ENCODE assay signal across 35 cellular contexts in the genomic region with DNA sequence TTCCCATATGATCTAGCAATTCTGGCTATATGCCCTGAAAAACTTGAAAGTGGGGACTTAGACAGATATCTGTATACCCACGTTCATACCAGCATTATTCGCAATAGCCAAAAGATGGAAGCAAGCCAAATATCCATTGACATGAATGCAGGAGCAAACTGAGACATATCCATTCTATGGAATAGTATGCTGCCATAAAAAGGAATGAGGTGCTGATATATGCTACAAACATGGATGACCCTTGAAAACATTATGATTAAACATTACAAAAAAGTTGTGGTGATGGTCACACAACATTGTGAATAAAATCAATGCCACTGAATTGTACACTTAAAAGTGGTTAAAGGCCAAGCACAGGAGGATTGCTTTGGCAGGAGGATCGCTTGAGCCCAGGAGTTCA. TPM values are rescaled to one million over a fixed set of nuclear protein-coding genes. Genes with fewer than 3 reads are reported as not detected.
"Had no signal": no experiment of that assay in that cellular context is flagged by ENCODE, and none has a peak within 500 bp of the region (broad histone marks: within the 10 kb centered on the region; RNA-seq: fewer than 3 reads in every experiment).

No MANE protein-coding gene starts in this region.

- DNase-seq: activated effector memory CD4-positive, alpha-beta T cell treated with anti-CD3 and anti-CD28 coated beads, Interleukin-2, amount 50 U/mL, for 16 hours; activated effector memory CD4-positive, alpha-beta T cell treated with Interleukin-2 at 50 U/mL for 16 hours; activated gamma-delta T cell; activated gamma-delta T cell treated with Interleukin-2 at 50 U/mL for 16 hours; activated naive CD4-positive, alpha-beta T cell; activated naive CD4-positive, alpha-beta T cell treated with anti-CD3 and anti-CD28 coated beads for 36 hours; activated naive CD4-positive, alpha-beta T cell treated with anti-CD3 and anti-CD28 coated beads, Interleukin-2, amount 10 ng/mL, durations not matched to agents 7 days and 5 days; activated naive CD4-positive, alpha-beta T cell treated with anti-CD3 and anti-CD28 coated beads, Interleukin-2, amount 50 U/mL, for 16 hours; activated naive CD4-positive, alpha-beta T cell treated with Interleukin-2 at 50 U/mL for 16 hours; activated naive CD8-positive, alpha-beta T cell treated with anti-CD3 and anti-CD28 coated beads for 36 hours; activated naive CD8-positive, alpha-beta T cell treated with anti-CD3 and anti-CD28 coated beads, Interleukin-2, amount 10 ng/mL, durations not matched to agents 7 days and 5 days; activated naive CD8-positive, alpha-beta T cell treated with anti-CD3 and anti-CD28 coated beads, Interleukin-2, amount 50 U/mL, for 24 hours; activated T-cell treated with anti-CD3 and anti-CD28 coated beads, Interleukin-2, amount 50 U/mL, for 24 hours; activated T-cell treated with anti-CD3 and anti-CD28 coated beads, Interleukin-2, amount 50 U/mL, for 4 hours; activated T-cell treated with anti-CD3 and anti-CD28 coated beads, Interleukin-2, amount 50 U/mL, for 48 hours; activated T-cell treated with anti-CD3 and anti-CD28 coated beads, Interleukin-2, amount 50 U/mL, for 72 hours; adrenal gland; amniotic stem cell; amygdala; anterior cingulate cortex; aorta; body of pancreas; brain microvascular endothelial cell; caudate nucleus; central memory CD4-positive, alpha-beta T cell; cerebellar nuclear complex had no signal

- H3K4me1 ChIP-seq: adrenal gland, ascending aorta, body of pancreas, breast epithelium had no signal

- H3K36me3 ChIP-seq: adrenal gland, ascending aorta, brain microvascular endothelial cell, breast epithelium, cardiac muscle cell had no signal

- H3K27ac ChIP-seq: adrenal gland, ascending aorta, body of pancreas, brain microvascular endothelial cell, breast epithelium, cardiac muscle cell had no signal

- H3K27me3 ChIP-seq: adrenal gland, ascending aorta, body of pancreas, brain microvascular endothelial cell had no signal

- ATAC-seq: activated naive CD4-positive, alpha-beta T cell treated with anti-CD3 and anti-CD28 coated beads, Interleukin-2, amount 50 U/mL, for 72 hours; activated naive CD8-positive, alpha-beta T cell treated with anti-CD3 and anti-CD28 coated beads, Interleukin-2, amount 50 U/mL, for 24 hours; activated T-cell treated with anti-CD3 and anti-CD28 coated beads, Interleukin-2, amount 50 U/mL, for 4 hours; activated T-cell treated with anti-CD3 and anti-CD28 coated beads, Interleukin-2, amount 50 U/mL, for 72 hours; activated T-helper 17 cell treated with anti-CD3 and anti-CD28 coated beads, Interleukin-2, amount 50 U/mL, for 72 hours; body of pancreas had no signal

- FAIRE-seq: astrocyte, bronchial epithelial cell had no signal

- H3K9me3 ChIP-seq: adrenal gland, ascending aorta, body of pancreas, breast epithelium had no signal

- H3K4me3 ChIP-seq: adrenal gland, ascending aorta, body of pancreas, breast epithelium, cardiac muscle cell had no signal

RNA-seq across cellular contexts. Expression of a gene that starts 33.4 kb away (rescaled TPM):
- total RNA-seq: ascending aorta, breast epithelium had no signal
- polyA plus RNA-seq: aorta, cardiac muscle cell had no signal

RNA-seq across cellular contexts. Expression of a gene that starts 58.5 kb away (rescaled TPM):
- total RNA-seq: activated naive CD4-positive, alpha-beta T cell treated with anti-CD3 and anti-CD28 coated beads for 36 hours; activated T-helper 1 cell treated with anti-CD3 and anti-CD28 coated beads, Interleukin-12 subunit alpha, Interleukin-12 subunit beta, Interleukin-2, Interleukin-4 antibody, amounts not matched to agents 30 ng/mL and 10 ng/mL and 1 ng/mL, durations not matched to agents 14 hours and 24 hours and 36 hours; activated T-helper 2 cell treated with anti-CD3 and anti-CD28 coated beads, Interferon-gamma antibody, Interleukin-2, Interleukin-4, amounts not matched to agents 10 μg/mL and 5 μg/mL and 100 μg/mL, durations not matched to agents 14 hours and 24 hours and 36 hours had no signal
